Comparison of ENCODE assay signal across 1 cellular context in the genomic region with DNA sequence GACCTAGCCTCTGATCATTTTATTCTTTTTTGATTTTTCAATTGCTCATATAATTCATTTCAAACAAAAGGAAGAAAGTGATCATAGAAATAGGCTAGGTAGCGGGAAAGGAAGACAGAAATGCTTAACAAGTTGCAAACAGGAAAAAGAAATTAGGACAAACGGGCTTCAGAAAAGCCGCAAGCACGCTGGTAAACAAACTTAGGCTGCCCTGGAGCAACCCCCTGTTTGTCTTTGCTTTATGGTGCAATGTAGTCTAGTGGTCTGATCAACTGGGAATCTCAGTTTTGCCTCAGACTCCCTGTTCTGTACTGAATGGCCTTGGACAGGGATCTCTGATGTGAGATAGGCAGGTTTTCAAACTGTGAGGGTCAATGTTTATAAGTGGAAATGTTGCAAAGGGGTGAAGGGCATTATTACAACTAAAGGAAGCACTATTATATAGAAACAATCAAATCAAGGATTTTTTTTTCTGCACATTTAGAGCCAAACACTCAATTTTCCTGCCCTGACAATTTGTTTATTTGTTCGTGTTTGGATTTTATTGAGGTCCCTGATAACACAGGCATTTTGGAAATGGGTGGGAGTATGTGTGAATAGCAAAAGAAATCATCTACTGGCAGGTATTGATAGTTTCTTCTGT.
TF ChIP-seq lines count a peak whose summit lies in the region.

No MANE protein-coding gene starts in this region.

TF ChIP-seq in liver, 16 proteins besides CTCF, POLR2A, EP300 and RAD21 (continued from another document):
- TF ChIP-seq, protein P1, sequence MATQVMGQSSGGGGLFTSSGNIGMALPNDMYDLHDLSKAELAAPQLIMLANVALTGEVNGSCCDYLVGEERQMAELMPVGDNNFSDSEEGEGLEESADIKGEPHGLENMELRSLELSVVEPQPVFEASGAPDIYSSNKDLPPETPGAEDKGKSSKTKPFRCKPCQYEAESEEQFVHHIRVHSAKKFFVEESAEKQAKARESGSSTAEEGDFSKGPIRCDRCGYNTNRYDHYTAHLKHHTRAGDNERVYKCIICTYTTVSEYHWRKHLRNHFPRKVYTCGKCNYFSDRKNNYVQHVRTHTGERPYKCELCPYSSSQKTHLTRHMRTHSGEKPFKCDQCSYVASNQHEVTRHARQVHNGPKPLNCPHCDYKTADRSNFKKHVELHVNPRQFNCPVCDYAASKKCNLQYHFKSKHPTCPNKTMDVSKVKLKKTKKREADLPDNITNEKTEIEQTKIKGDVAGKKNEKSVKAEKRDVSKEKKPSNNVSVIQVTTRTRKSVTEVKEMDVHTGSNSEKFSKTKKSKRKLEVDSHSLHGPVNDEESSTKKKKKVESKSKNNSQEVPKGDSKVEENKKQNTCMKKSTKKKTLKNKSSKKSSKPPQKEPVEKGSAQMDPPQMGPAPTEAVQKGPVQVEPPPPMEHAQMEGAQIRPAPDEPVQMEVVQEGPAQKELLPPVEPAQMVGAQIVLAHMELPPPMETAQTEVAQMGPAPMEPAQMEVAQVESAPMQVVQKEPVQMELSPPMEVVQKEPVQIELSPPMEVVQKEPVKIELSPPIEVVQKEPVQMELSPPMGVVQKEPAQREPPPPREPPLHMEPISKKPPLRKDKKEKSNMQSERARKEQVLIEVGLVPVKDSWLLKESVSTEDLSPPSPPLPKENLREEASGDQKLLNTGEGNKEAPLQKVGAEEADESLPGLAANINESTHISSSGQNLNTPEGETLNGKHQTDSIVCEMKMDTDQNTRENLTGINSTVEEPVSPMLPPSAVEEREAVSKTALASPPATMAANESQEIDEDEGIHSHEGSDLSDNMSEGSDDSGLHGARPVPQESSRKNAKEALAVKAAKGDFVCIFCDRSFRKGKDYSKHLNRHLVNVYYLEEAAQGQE (IDR thresholded peaks at IDR 0.05) = peak; percentile 61
- TF ChIP-seq, protein P2, sequence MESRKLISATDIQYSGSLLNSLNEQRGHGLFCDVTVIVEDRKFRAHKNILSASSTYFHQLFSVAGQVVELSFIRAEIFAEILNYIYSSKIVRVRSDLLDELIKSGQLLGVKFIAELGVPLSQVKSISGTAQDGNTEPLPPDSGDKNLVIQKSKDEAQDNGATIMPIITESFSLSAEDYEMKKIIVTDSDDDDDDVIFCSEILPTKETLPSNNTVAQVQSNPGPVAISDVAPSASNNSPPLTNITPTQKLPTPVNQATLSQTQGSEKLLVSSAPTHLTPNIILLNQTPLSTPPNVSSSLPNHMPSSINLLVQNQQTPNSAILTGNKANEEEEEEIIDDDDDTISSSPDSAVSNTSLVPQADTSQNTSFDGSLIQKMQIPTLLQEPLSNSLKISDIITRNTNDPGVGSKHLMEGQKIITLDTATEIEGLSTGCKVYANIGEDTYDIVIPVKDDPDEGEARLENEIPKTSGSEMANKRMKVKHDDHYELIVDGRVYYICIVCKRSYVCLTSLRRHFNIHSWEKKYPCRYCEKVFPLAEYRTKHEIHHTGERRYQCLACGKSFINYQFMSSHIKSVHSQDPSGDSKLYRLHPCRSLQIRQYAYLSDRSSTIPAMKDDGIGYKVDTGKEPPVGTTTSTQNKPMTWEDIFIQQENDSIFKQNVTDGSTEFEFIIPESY (IDR thresholded peaks at IDR 0.05) = peak; percentile 82
- TF ChIP-seq TAF1 (conservative IDR thresholded peaks at IDR 0.05) (peak; percentile 27), YY1 (IDR thresholded peaks at IDR 0.05) (peak; percentile 66), FOXA2 (IDR thresholded peaks at IDR 0.05) (peak; percentile 72), GABPA (IDR thresholded peaks at IDR 0.05 in 1 of 2, conservative IDR thresholded peaks at IDR 0.05 in 1 of 2) (peak in 1 of 2 donors; percentile 30), JUND (IDR thresholded peaks at IDR 0.05) (peak; percentile 27 to 92), HNF4G (IDR thresholded peaks at IDR 0.05) (peak; percentile 78), RXRA (IDR thresholded peaks at IDR 0.05) (peak; percentile 97 to 98)
